ENCODE assay signal across 29 cellular contexts in the genomic region with DNA sequence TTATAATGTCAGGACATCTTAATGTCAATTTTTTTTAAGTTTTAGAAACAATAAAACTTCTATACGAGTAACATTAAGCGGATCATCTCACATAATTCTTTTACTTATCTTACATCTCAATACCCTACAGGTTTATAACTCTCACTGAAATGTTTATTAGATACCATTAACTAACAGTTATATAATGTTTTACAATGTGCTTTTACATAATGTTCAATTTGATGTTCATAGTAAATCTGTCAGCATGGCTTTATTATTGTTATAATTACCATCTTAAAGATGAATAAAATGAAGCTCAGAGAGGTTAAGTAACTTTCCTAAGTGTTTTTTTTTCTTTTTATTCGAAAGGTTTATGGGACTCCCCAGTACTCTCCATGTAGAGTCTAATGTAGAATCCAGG.
"Had no signal": no experiment of that assay in that cellular context is flagged by ENCODE, and none has a peak within 500 bp of the region (broad histone marks: within the 10 kb centered on the region; RNA-seq: fewer than 3 reads in every experiment).

No MANE protein-coding gene starts in this region.

- H3K27ac ChIP-seq: stomach, suprapubic skin, testis, thoracic aorta, thyroid gland, tibial artery, tibial nerve, transverse colon, upper lobe of left lung, upper lobe of right lung, uterus, vagina had no signal

- H3K4me3 ChIP-seq: stomach, suprapubic skin, testis, thoracic aorta, thyroid gland, tibial artery, tibial nerve, transverse colon, upper lobe of left lung, upper lobe of right lung, uterus, vagina had no signal

- H3K27ac Mint-ChIP-seq: stimulated activated effector memory CD8-positive, alpha-beta T cell treated with anti-CD3 and anti-CD28 coated beads, Interleukin-12 subunit alpha, Interleukin-12 subunit beta, amount 100 ng/mL, for 72 hours; stimulated activated memory B cell treated with anti-CD40 and anti-IgM and Interleukin-4, amounts not matched to agents 10 μg/mL and 1 μg/mL and 100 μg/mL, for 72 hours; stimulated activated naive B cell treated with anti-CD40 and anti-IgM and Interleukin-4, amounts not matched to agents 10 μg/mL and 1 μg/mL and 100 μg/mL, for 72 hours; stimulated activated naive CD8-positive, alpha-beta T cell treated with anti-CD3 and anti-CD28 coated beads, Interleukin-15, amount 100 ng/mL, for 72 hours; stimulated activated naive CD8-positive, alpha-beta T cell treated with anti-CD3 and anti-CD28 coated beads, Interleukin-15, Interleukin-2, amounts not matched to agents 100 ng/mL and 50 ng/mL, for 24 hours; type B pancreatic cell had no signal

- H3K4me1 ChIP-seq: stomach, suprapubic skin, testis, thyroid gland, tibial artery, tibial nerve, transverse colon, upper lobe of left lung, upper lobe of right lung, uterus, vagina had no signal

- H3K27me3 ChIP-seq: stomach, suprapubic skin, testis, thyroid gland, tibial artery, tibial nerve, transverse colon, upper lobe of left lung, upper lobe of right lung, uterus, vagina had no signal

- FAIRE-seq: urothelium cell line had no signal

- H3K4me1 Mint-ChIP-seq: stimulated activated effector memory CD8-positive, alpha-beta T cell treated with anti-CD3 and anti-CD28 coated beads, Interleukin-12 subunit alpha, Interleukin-12 subunit beta, amount 100 ng/mL, for 72 hours; stimulated activated memory B cell treated with anti-CD40 and anti-IgM and Interleukin-4, amounts not matched to agents 10 μg/mL and 1 μg/mL and 100 μg/mL, for 72 hours; stimulated activated naive B cell treated with anti-CD40 and anti-IgM and Interleukin-4, amounts not matched to agents 10 μg/mL and 1 μg/mL and 100 μg/mL, for 72 hours; stimulated activated naive CD8-positive, alpha-beta T cell treated with anti-CD3 and anti-CD28 coated beads, Interleukin-15, amount 100 ng/mL, for 72 hours had no signal

- H3K36me3 ChIP-seq: stomach, suprapubic skin, thoracic aorta, thyroid gland, tibial artery, transverse colon, upper lobe of left lung, upper lobe of right lung, uterus, vagina had no signal

- H3K36me3 Mint-ChIP-seq: stimulated activated effector memory CD8-positive, alpha-beta T cell treated with anti-CD3 and anti-CD28 coated beads, Interleukin-12 subunit alpha, Interleukin-12 subunit beta, amount 100 ng/mL, for 72 hours; stimulated activated memory B cell treated with anti-CD40 and anti-IgM and Interleukin-4, amounts not matched to agents 10 μg/mL and 1 μg/mL and 100 μg/mL, for 72 hours; stimulated activated naive B cell treated with anti-CD40 and anti-IgM and Interleukin-4, amounts not matched to agents 10 μg/mL and 1 μg/mL and 100 μg/mL, for 72 hours; type B pancreatic cell had no signal

- H3K9me3 Mint-ChIP-seq: stimulated activated naive B cell treated with anti-CD40 and anti-IgM and Interleukin-4, amounts not matched to agents 10 μg/mL and 1 μg/mL and 100 μg/mL, for 72 hours; stimulated activated naive CD8-positive, alpha-beta T cell treated with anti-CD3 and anti-CD28 coated beads, Interleukin-15, amount 100 ng/mL, for 72 hours; type B pancreatic cell had no signal

- H3K27me3 Mint-ChIP-seq: stimulated activated naive CD8-positive, alpha-beta T cell treated with anti-CD3 and anti-CD28 coated beads, Interleukin-15, amount 100 ng/mL, for 72 hours; stimulated activated naive CD8-positive, alpha-beta T cell treated with anti-CD3 and anti-CD28 coated beads, Interleukin-15, Interleukin-2, amounts not matched to agents 100 ng/mL and 50 ng/mL, for 24 hours; type B pancreatic cell had no signal

- DNase-seq: stimulated activated CD4-positive, alpha-beta T cell treated with anti-CD3 and anti-CD28 coated beads, Interleukin-2, amount 100 ng/mL, for 48 hours; stimulated activated CD4-positive, alpha-beta T cell treated with anti-CD3 and anti-CD28 coated beads, Interleukin-4, amount 100 ng/mL, for 1 hour; stimulated activated CD4-positive, alpha-beta T cell treated with anti-CD3 and anti-CD28 coated beads, Interleukin-4, amount 100 ng/mL, for 24 hours; stimulated activated CD4-positive, alpha-beta T cell treated with anti-CD3 and anti-CD28 coated beads, Interleukin-4, amount 100 ng/mL, for 4 hours; stimulated activated CD8-positive, alpha-beta memory T cell treated with anti-CD3 and anti-CD28 coated beads, Interleukin-4, amount 100 ng/mL, for 48 hours; stimulated activated naive B cell treated with anti-CD40 and anti-IgM and Interleukin-4, amounts not matched to agents 10 μg/mL and 1 μg/mL and 100 μg/mL, for 72 hours; stimulated activated naive CD4-positive, alpha-beta T cell; stimulated activated naive CD4-positive, alpha-beta T cell treated with Interleukin-2 at 50 U/mL for 16 hours; stimulated activated naive CD8-positive, alpha-beta T cell treated with anti-CD3 and anti-CD28 coated beads, Interleukin-15, amount 100 ng/mL, for 72 hours; stimulated activated naive CD8-positive, alpha-beta T cell treated with anti-CD3 and anti-CD28 coated beads, Interleukin-15, Interleukin-2, amounts not matched to agents 100 U/mL and 50 U/mL, for 24 hours; stomach; substantia nigra; testis; thyroid gland; tibial artery; transverse colon; trophoblast cell; upper lobe of left lung; upper lobe of right lung; uterus had no signal

- H3K4me3 Mint-ChIP-seq: stimulated activated effector memory CD8-positive, alpha-beta T cell treated with anti-CD3 and anti-CD28 coated beads, Interleukin-12 subunit alpha, Interleukin-12 subunit beta, amount 100 ng/mL, for 72 hours; stimulated activated memory B cell treated with anti-CD40 and anti-IgM and Interleukin-4, amounts not matched to agents 10 μg/mL and 1 μg/mL and 100 μg/mL, for 72 hours; stimulated activated naive B cell treated with anti-CD40 and anti-IgM and Interleukin-4, amounts not matched to agents 10 μg/mL and 1 μg/mL and 100 μg/mL, for 72 hours; stimulated activated naive CD8-positive, alpha-beta T cell treated with anti-CD3 and anti-CD28 coated beads, Interleukin-15, amount 100 ng/mL, for 72 hours; stimulated activated naive CD8-positive, alpha-beta T cell treated with anti-CD3 and anti-CD28 coated beads, Interleukin-15, Interleukin-2, amounts not matched to agents 100 ng/mL and 50 ng/mL, for 24 hours; type B pancreatic cell had no signal

- H3K9me3 ChIP-seq: stomach, suprapubic skin, testis, thoracic aorta, thyroid gland, tibial artery, tibial nerve, transverse colon, upper lobe of left lung, upper lobe of right lung, uterus, vagina had no signal
